9 cellular contexts compared by ENCODE assay signal in the genomic region with DNA sequence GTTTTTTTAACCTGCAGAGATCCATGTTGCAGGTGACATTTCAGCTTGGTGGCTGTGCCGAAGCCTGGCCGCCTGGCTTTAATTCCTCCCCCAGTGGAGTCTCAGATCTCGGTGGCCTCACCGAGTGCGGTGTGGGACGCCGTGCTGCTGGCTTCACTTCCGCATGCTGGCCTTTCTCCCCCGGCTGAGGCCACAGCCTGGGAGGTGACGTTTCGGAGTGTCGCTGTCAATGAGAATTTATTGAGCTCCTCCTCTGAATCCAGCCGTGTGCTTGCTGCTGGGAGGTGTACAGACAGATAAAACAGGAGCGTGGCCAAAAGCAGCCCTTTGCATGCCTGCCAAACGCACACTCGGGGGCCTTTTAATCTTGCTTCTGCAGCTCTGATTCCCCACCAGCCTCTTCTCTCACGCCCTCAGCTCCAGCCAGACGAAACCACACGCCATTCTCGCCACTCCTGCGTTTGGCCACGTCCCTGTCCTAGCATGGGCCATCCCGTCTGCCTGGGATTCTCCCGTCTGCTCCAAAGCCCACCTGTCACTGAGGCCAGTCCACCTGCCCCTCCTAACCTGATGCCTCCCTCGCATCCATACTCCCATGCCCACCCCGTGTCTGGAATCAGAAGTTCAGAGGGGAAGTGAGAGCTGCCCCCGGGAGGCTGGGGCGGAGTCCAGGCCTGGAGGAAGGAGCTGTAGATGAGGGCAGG. TPM values are rescaled to one million over a fixed set of nuclear protein-coding genes. Genes with fewer than 3 reads are reported as not detected.
DNase-seq lines count a peak whose midpoint lies in the region; ATAC-seq lines count a peak whose summit lies in the region.
"Had no signal": no experiment of that assay in that cellular context is flagged by ENCODE, and none has a peak within 500 bp of the region (broad histone marks: within the 10 kb centered on the region; RNA-seq: fewer than 3 reads in every experiment).

No MANE protein-coding gene starts in this region.

- H2BK5ac ChIP-seq in mesenchymal stem cell (ENCODE audit: low read depth, low read length, poor library complexity, severe bottlenecking) = no peak overlapping the region

- H3K23ac ChIP-seq in mesenchymal stem cell (ENCODE audit: low read length in 2 of 2) = no peak overlapping the region

- ATAC-seq in GM18858 (IDR thresholded peaks at IDR 0.05; ENCODE audit: unreplicated experiment) = no peak
- ATAC-seq in HG03520 (IDR thresholded peaks at IDR 0.05; ENCODE audit: unreplicated experiment) = no peak

- H2AK5ac ChIP-seq in mesenchymal stem cell (ENCODE audit: low read length, severe bottlenecking) = no peak overlapping the region

- H3K4me1 ChIP-seq in HUES64 (ENCODE audit: insufficient read depth, low read length) = peaks cover 34% of the 10 kb centered on the region
- peaks cover 47% of the 10 kb centered on the region for H3K4me1 ChIP-seq in mesenchymal stem cell (ENCODE audit: control insufficient read depth, insufficient read depth, low read depth, low read length)

- peak overlapping the region; percentile 54 for H4K91ac ChIP-seq in mesenchymal stem cell (ENCODE audit: low read length)

- peaks cover 2% of the 10 kb centered on the region for H3K36me3 Mint-ChIP-seq in activated naive CD8-positive, alpha-beta T cell treated with anti-CD3 and anti-CD28 coated beads for 36 hours

- H3K4ac ChIP-seq in mesenchymal stem cell (ENCODE audit: low read depth in 1 of 2, low read length in 2 of 2) = peak overlapping the region; percentile 19 to 64

- H3K27me3 Mint-ChIP-seq in activated naive CD8-positive, alpha-beta T cell treated with anti-CD3 and anti-CD28 coated beads for 36 hours = no peaks in the 10 kb centered on the region

- H3K9me3 ChIP-seq in HUES64 (ENCODE audit: insufficient read depth, low read depth, low read length) (no peaks in the 10 kb centered on the region), mesenchymal stem cell (ENCODE audit: control insufficient read depth, low read length) (no peaks in the 10 kb centered on the region)

- peak overlapping the region in 1 of 2 experiments; percentile 75 for H2BK12ac ChIP-seq in mesenchymal stem cell (ENCODE audit: low read length in 2 of 2)

- WGBS in HUES64 = 84% methylated on average over 28 of the region's 28 CpGs
- WGBS in mesenchymal stem cell = 24% methylated on average over 25 of the region's 28 CpGs

- H4K8ac ChIP-seq in mesenchymal stem cell (ENCODE audit: low read length) = peak overlapping the region; percentile 40

- H2BK15ac ChIP-seq in mesenchymal stem cell (ENCODE audit: low read depth, poor library complexity, severe bottlenecking) = peak overlapping the region; percentile 95

- peak overlapping the region; percentile 74 for H3K27ac Mint-ChIP-seq in activated naive CD8-positive, alpha-beta T cell treated with anti-CD3 and anti-CD28 coated beads for 36 hours

- H3K14ac ChIP-seq in mesenchymal stem cell (ENCODE audit: low read length in 2 of 2) = peak overlapping the region in 1 of 2 experiments; percentile 84

- DNase-seq in DMS79 treated with DMSO at 0.1 percent for 48 hours (lab: John Stamatoyannopoulos, UW) (peak; percentile 14), DMS79 (lab: John Stamatoyannopoulos, UW) (no peak), mesenchymal stem cell (peak; percentile 71), NCI-H226 (no peak)
- peak; percentile 57 for DNase-seq in activated naive CD8-positive, alpha-beta T cell treated with anti-CD3 and anti-CD28 coated beads for 36 hours

- H2BK120ac ChIP-seq in mesenchymal stem cell (ENCODE audit: low read depth, low read length) = no peak overlapping the region

- H3K27ac ChIP-seq in HUES64 (ENCODE audit: low read depth, low read length) (no peak overlapping the region), mesenchymal stem cell (ENCODE audit: low read length, poor library complexity, severe bottlenecking) (no peak overlapping the region)
- H3K27ac ChIP-seq: SK-N-MC had no signal

- H3K9me3 Mint-ChIP-seq in activated naive CD8-positive, alpha-beta T cell treated with anti-CD3 and anti-CD28 coated beads for 36 hours = no peaks in the 10 kb centered on the region

- peaks cover 40% of the 10 kb centered on the region for H3K4me1 Mint-ChIP-seq in activated naive CD8-positive, alpha-beta T cell treated with anti-CD3 and anti-CD28 coated beads for 36 hours

- H2AFZ ChIP-seq in mesenchymal stem cell (ENCODE audit: low read depth, low read length) = no peak overlapping the region

- no peaks in the 10 kb centered on the region for H3K27me3 ChIP-seq in HUES64 (ENCODE audit: insufficient read depth, low read length)
- H3K27me3 ChIP-seq in mesenchymal stem cell (ENCODE audit: control insufficient read depth in 1 of 2, insufficient read depth in 1 of 2, low read length in 2 of 2) = no peaks in the 10 kb centered on the region

- H3K18ac ChIP-seq in mesenchymal stem cell (ENCODE audit: low read depth in 1 of 2, low read length in 2 of 2) = peak overlapping the region; percentile 78 to 81

- peaks cover 51% of the 10 kb centered on the region for H3K79me1 ChIP-seq in mesenchymal stem cell (replicated peaks; ENCODE audit: low read length, poor library complexity, severe bottlenecking)

- peak overlapping the region; percentile 74 for H3K4me3 Mint-ChIP-seq in activated naive CD8-positive, alpha-beta T cell treated with anti-CD3 and anti-CD28 coated beads for 36 hours

- H3K9ac ChIP-seq in HUES64 (ENCODE audit: low read depth, low read length) (peak overlapping the region; percentile 46; the same call in 1 of the 2 replicates), mesenchymal stem cell (ENCODE audit: low read length) (no peak overlapping the region)

- H3K4me3 ChIP-seq in HUES64 (ENCODE audit: low read length) (no peak overlapping the region), mesenchymal stem cell (ENCODE audit: insufficient read depth in 1 of 2, low read depth in 1 of 2, low read length in 2 of 2) (no peak overlapping the region)
- H3K4me3 ChIP-seq: SK-N-MC had no signal

- H3K36me3 ChIP-seq in HUES64 (ENCODE audit: insufficient read depth, low read length) (0 out of 2 replicates have a peak, but pooled peaks cover 7% of the 10 kb centered on the region), mesenchymal stem cell (ENCODE audit: control insufficient read depth in 1 of 2, insufficient read depth in 2 of 2, low read depth in 1 of 2, low read length in 2 of 2) (peaks cover 0 to 27% of the 10 kb centered on the region in 2 experiments)

- H3K4me2 ChIP-seq in mesenchymal stem cell (ENCODE audit: low read length, poor library complexity, severe bottlenecking) = peak overlapping the region; percentile 43

RNA-seq across cellular contexts. Expression of gene GSE1, which starts 3.6 kb away (rescaled TPM):
- 33.4 TPM for polyA plus RNA-seq in HUES64 (2013, experiment 1 of 2)
- 32.2 TPM for polyA plus RNA-seq in HUES64 (2013, experiment 2 of 2)
- total RNA-seq in activated naive CD8-positive, alpha-beta T cell treated with anti-CD3 and anti-CD28 coated beads for 36 hours = 10 to 100 TPM; 25.1 to 27.6 TPM
- 39.2 TPM for polyA plus RNA-seq in mesenchymal stem cell (2013, experiment 1 of 2)
- 38.5 TPM for polyA plus RNA-seq in mesenchymal stem cell (2013, experiment 2 of 2)

Comparison
In these comparisons a context has a peak if more than half of its experiments do, and no peak if none do; other contexts are left out.
1. DNase-seq: peak in DMS79 treated with DMSO at 0.1 percent for 48 hours (single experiment), activated naive CD8-positive, alpha-beta T cell treated with anti-CD3 and anti-CD28 coated beads for 36 hours (single experiment) and mesenchymal stem cell (single experiment); none in DMS79 (single experiment) and NCI-H226 (single experiment).